17 cellular contexts compared by ENCODE assay signal in the genomic region with DNA sequence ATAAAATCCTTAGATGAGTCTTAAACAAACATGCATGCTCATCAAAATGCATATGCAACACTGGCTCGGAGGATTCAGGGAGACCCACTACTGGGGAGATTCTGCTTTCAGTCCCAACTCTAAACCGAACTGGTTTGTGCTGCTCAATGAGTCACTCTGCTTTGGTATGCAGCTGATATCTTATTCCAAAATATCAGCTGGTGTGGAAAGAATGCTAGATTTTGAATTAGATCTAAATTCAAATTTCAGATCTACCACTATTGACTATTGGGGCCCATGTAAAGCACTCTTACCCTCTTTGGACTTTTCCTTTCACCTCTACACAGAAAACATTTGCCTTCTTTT. TPM values are rescaled to one million over a fixed set of nuclear protein-coding genes. Genes with fewer than 3 reads are reported as not detected.
"Had no signal": no experiment of that assay in that cellular context is flagged by ENCODE, and none has a peak within 500 bp of the region (broad histone marks: within the 10 kb centered on the region; RNA-seq: fewer than 3 reads in every experiment).

No MANE protein-coding gene starts in this region.

- H3K27ac ChIP-seq: adrenal gland, body of pancreas, esophagus muscularis mucosa, foreskin keratinocyte, uterus had no signal

- H3K4me3 Mint-ChIP-seq: activated CD4-positive, alpha-beta memory T cell treated with anti-CD3 and anti-CD28 coated beads, Interleukin-2, amount 10 ng/mL, durations not matched to agents 7 days and 5 days; activated naive CD4-positive, alpha-beta T cell treated with anti-CD3 and anti-CD28 coated beads, Interleukin-2, amount 10 ng/mL, durations not matched to agents 7 days and 5 days; nephron progenitor cell; T-cell had no signal

- H3K4me3 ChIP-seq: adrenal gland, body of pancreas, esophagus muscularis mucosa, smooth muscle cell, uterus had no signal

- H3K36me3 Mint-ChIP-seq: activated naive CD4-positive, alpha-beta T cell treated with anti-CD3 and anti-CD28 coated beads, Interleukin-2, amount 10 ng/mL, durations not matched to agents 7 days and 5 days had no signal

- H3K36me3 ChIP-seq: adrenal gland, uterus had no signal

- H3K9me3 ChIP-seq: adrenal gland, body of pancreas, esophagus muscularis mucosa, uterus had no signal

- H3K9me3 Mint-ChIP-seq: activated CD4-positive, alpha-beta memory T cell treated with anti-CD3 and anti-CD28 coated beads, Interleukin-2, amount 10 ng/mL, durations not matched to agents 7 days and 5 days; activated naive CD4-positive, alpha-beta T cell treated with anti-CD3 and anti-CD28 coated beads, Interleukin-2, amount 10 ng/mL, durations not matched to agents 7 days and 5 days; T-cell had no signal

- H3K27me3 Mint-ChIP-seq: activated CD4-positive, alpha-beta memory T cell treated with anti-CD3 and anti-CD28 coated beads, Interleukin-2, amount 10 ng/mL, durations not matched to agents 7 days and 5 days; activated naive CD4-positive, alpha-beta T cell treated with anti-CD3 and anti-CD28 coated beads, Interleukin-2, amount 10 ng/mL, durations not matched to agents 7 days and 5 days; T-cell had no signal

- H3K4me1 ChIP-seq: adrenal gland, body of pancreas, foreskin keratinocyte, uterus had no signal

- DNase-seq: activated CD4-positive, alpha-beta memory T cell treated with anti-CD3 and anti-CD28 coated beads, Interleukin-2, amount 10 ng/mL, durations not matched to agents 7 days and 5 days; activated CD8-positive, alpha-beta memory T cell treated with anti-CD3 and anti-CD28 coated beads, Interleukin-2, amount 50 U/mL, for 4 hours; activated naive CD4-positive, alpha-beta T cell treated with anti-CD3 and anti-CD28 coated beads, Interleukin-2, amount 10 ng/mL, durations not matched to agents 7 days and 5 days; adrenal gland; body of pancreas; foreskin keratinocyte; head of caudate nucleus; left ventricle myocardium superior; mesendoderm; nephron progenitor cell; T-cell; T1000; uterus had no signal

- H3K4me1 Mint-ChIP-seq: activated CD4-positive, alpha-beta memory T cell treated with anti-CD3 and anti-CD28 coated beads, Interleukin-2, amount 10 ng/mL, durations not matched to agents 7 days and 5 days; activated naive CD4-positive, alpha-beta T cell treated with anti-CD3 and anti-CD28 coated beads, Interleukin-2, amount 10 ng/mL, durations not matched to agents 7 days and 5 days; T-cell had no signal

- H3K27ac Mint-ChIP-seq: activated CD4-positive, alpha-beta memory T cell treated with anti-CD3 and anti-CD28 coated beads, Interleukin-2, amount 10 ng/mL, durations not matched to agents 7 days and 5 days; activated naive CD4-positive, alpha-beta T cell treated with anti-CD3 and anti-CD28 coated beads, Interleukin-2, amount 10 ng/mL, durations not matched to agents 7 days and 5 days; nephron progenitor cell; T-cell had no signal

- ATAC-seq: body of pancreas, foreskin keratinocyte, T-cell had no signal

- H3K27me3 ChIP-seq: adrenal gland, body of pancreas, esophagus muscularis mucosa, uterus had no signal

- H3K4me2 ChIP-seq: smooth muscle cell had no signal

RNA-seq across cellular contexts. Expression of a gene that starts 39.2 kb away (rescaled TPM):
- total RNA-seq: chondrocyte, foreskin keratinocyte, osteocyte, smooth muscle cell had no signal
- polyA plus RNA-seq: foreskin keratinocyte had no signal
